ENCODE assay signal across 28 cellular contexts in genomic region chr19:16807416-16808274, GRCh38.
"Had no signal": no experiment of that assay in that cellular context is flagged by ENCODE, and none has a peak within 500 bp of the region (broad histone marks: within the 10 kb centered on the region; RNA-seq: fewer than 3 reads in every experiment).

No MANE protein-coding gene starts in this region.

- H3K4me2 ChIP-seq: hepatocyte, smooth muscle cell had no signal

- H3K4me3 ChIP-seq: colonic mucosa, gastrocnemius medialis, heart left ventricle, hepatocyte, left lung, pancreas, prostate gland, right atrium auricular region, smooth muscle cell, testis, tibial nerve, upper lobe of left lung had no signal

- ATAC-seq: esophagus mucosa; gastrocnemius medialis; heart left ventricle; left lung; naive thymus-derived CD4-positive, alpha-beta T cell; pancreas; sciatic nerve; stimulated activated memory B cell treated with anti-CD40 and anti-IgM and Interleukin-4, amounts not matched to agents 10 μg/mL and 1 μg/mL and 100 μg/mL, for 72 hours; stimulated activated naive CD8-positive, alpha-beta T cell treated with anti-CD3 and anti-CD28 coated beads, Interleukin-15, Interleukin-2, amounts not matched to agents 100 U/mL and 50 U/mL, for 24 hours had no signal

- H2AFZ ChIP-seq: hepatocyte had no signal

- DNase-seq: colonic mucosa; effector CD8-positive, alpha-beta T cell; endodermal cell; foreskin fibroblast; gastrocnemius medialis; heart left ventricle; kidney; left lung; mesendoderm; midbrain; naive thymus-derived CD4-positive, alpha-beta T cell; occipital lobe; pancreas; stimulated activated CD4-positive, alpha-beta T cell treated with anti-CD3 and anti-CD28 coated beads, Interleukin-2, amount 100 ng/mL, for 24 hours; stimulated activated CD4-positive, alpha-beta T cell treated with anti-CD3 and anti-CD28 coated beads, Interleukin-4, amount 100 ng/mL, for 4 hours; stimulated activated naive CD8-positive, alpha-beta T cell treated with anti-CD3 and anti-CD28 coated beads, Interleukin-15, Interleukin-2, amounts not matched to agents 100 U/mL and 50 U/mL, for 24 hours; substantia nigra; testis; upper lobe of left lung had no signal

- H3K27ac ChIP-seq: colonic mucosa, epithelial cell of prostate, gastrocnemius medialis, heart left ventricle, hepatocyte, left lung, pancreas, prostate gland, right atrium auricular region, testis, tibial nerve, upper lobe of left lung had no signal

- H3K27me3 ChIP-seq: colonic mucosa, gastrocnemius medialis, hepatocyte, left lung, pancreas, right atrium auricular region, testis, tibial nerve, upper lobe of left lung had no signal

- H3K36me3 ChIP-seq: colonic mucosa, gastrocnemius medialis, heart left ventricle, left lung, pancreas, prostate gland, right atrium auricular region, tibial nerve, upper lobe of left lung had no signal

- H3K9me3 ChIP-seq: colonic mucosa, gastrocnemius medialis, pancreas, prostate gland, right atrium auricular region, testis, upper lobe of left lung had no signal

- H3K4me1 ChIP-seq: colonic mucosa, gastrocnemius medialis, pancreas, prostate gland, right atrium auricular region, testis, tibial nerve, upper lobe of left lung had no signal
